Comparison of ENCODE assay signal across 18 cellular contexts in the genomic region with DNA sequence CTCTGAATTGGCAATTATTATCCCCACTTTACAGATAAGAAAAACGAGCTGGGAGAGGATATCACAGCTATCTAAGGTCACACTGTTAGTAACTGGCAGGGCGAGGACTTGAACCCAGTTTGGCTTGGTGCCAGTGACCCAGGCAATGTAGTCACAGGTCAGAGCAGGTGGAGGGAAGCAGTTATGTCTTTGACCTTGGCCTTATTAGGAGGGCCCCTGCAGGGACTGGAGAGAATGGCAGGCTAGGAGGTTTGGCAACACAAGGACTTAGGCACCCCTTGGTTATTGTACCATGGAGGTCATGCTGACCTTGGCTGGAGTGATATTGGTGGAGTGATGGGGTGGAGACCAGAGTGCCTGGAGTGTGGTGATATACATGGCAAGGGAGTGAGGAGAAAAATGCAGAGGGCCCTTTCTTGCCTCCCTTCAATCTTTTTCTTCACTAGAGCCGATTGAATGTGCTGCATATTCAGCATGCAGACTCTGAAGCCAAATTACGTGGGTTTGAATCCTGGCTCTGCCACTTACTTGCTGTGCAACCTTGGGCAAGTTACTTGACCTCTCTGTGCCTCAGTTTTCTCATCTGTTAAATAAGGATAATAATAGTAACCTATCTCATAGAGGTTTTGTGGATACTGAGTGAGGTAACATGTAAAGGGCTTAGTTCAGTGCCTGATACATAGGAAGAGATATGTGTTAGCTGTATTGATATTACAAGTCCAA.
DNase-seq lines count a peak whose midpoint lies in the region; FAIRE-seq and TF ChIP-seq lines count a peak whose summit lies in the region.
"Had no signal": no experiment of that assay in that cellular context is flagged by ENCODE, and none has a peak within 500 bp of the region (broad histone marks: within the 10 kb centered on the region; RNA-seq: fewer than 3 reads in every experiment).

No MANE protein-coding gene starts in this region.

- dilution Hi-C loops in keratinocyte (cut with MboI; ENCODE audit: extremely low pct_ligation_motif_present, low sequenced_read_pairs) = loop anchor here (25.0 kb wide), 1 partner anchor 419 kb away; the partner anchor contains the start of gene GRIK4

- H3K4me3 ChIP-seq in keratinocyte (ENCODE audit: control insufficient read depth in 2 of 3, extremely low read depth in 1 of 3, insufficient read depth in 2 of 3, low read depth in 1 of 3, low read length in 3 of 3) = no peak overlapping the region
- H3K4me3 ChIP-seq: hepatocyte, uterus had no signal

- H3K4me2 ChIP-seq in keratinocyte (ENCODE audit: control insufficient read depth, extremely low read depth, insufficient read depth, low read depth, low read length) = no peak overlapping the region
- H3K4me2 ChIP-seq: hepatocyte had no signal

- no peak for FAIRE-seq in keratinocyte (lab: Jason Lieb, UNC)

- no peaks in the 10 kb centered on the region for H3K4me1 ChIP-seq in keratinocyte (ENCODE audit: control insufficient read depth, extremely low read depth, insufficient read depth, low read length)
- H3K4me1 ChIP-seq: uterus had no signal

- no peak overlapping the region for H2AFZ ChIP-seq in keratinocyte (ENCODE audit: control insufficient read depth, low read length)
- H2AFZ ChIP-seq: hepatocyte had no signal

- H4K20me1 ChIP-seq in keratinocyte (ENCODE audit: control insufficient read depth, extremely low read depth, insufficient read depth, low read length) = no peaks in the 10 kb centered on the region

- no peaks in the 10 kb centered on the region for H3K79me2 ChIP-seq in keratinocyte (ENCODE audit: control insufficient read depth, insufficient read depth, low read length)
- H3K79me2 ChIP-seq: hepatocyte had no signal

- H3K36me3 ChIP-seq in keratinocyte (ENCODE audit: control insufficient read depth in 2 of 2, extremely low read depth in 1 of 2, insufficient read depth in 2 of 2, low read length in 2 of 2) = no peaks in the 10 kb centered on the region
- H3K36me3 ChIP-seq: uterus had no signal

- no peaks in the 10 kb centered on the region for H3K9me3 ChIP-seq in keratinocyte (ENCODE audit: control insufficient read depth, low read depth, low read length)
- H3K9me3 ChIP-seq: uterus had no signal

- peak; percentile 51 for DNase-seq in DMS53 (lab: John Stamatoyannopoulos, UW)
- DNase-seq in DMS53 treated with DMSO at 0.1 percent for 48 hours (lab: John Stamatoyannopoulos, UW; ENCODE audit: unreplicated experiment) = no peak
- no peak for DNase-seq in GM20000 (ENCODE audit: low spot score)
- DNase-seq in RPMI8226 = peak; percentile 23
- DNase-seq in keratinocyte (ENCODE audit: low read depth, low spot score) = no peak
- DNase-seq in GM19240 (ENCODE audit: insufficient read length, low spot score) = no peak
- DNase-seq in activated T-cell treated with anti-CD3 and anti-CD28 coated beads for 4 hours = no peak
- no peak for DNase-seq in GM19238 (ENCODE audit: insufficient read length, low spot score)
- DNase-seq: activated CD4-positive, alpha-beta T cell treated with anti-CD3 and anti-CD28 coated beads, Interleukin-2, amount 50 U/mL, for 1 hour; activated naive CD8-positive, alpha-beta T cell treated with anti-CD3 and anti-CD28 coated beads for 36 hours; C1 segment of cervical spinal cord; dermis blood vessel endothelial cell; HCEC 1CT; NCI-H1105; NCI-H446; retina; uterus had no signal

- no peaks in the 10 kb centered on the region for H3K27me3 ChIP-seq in keratinocyte (ENCODE audit: control insufficient read depth, extremely low read depth, insufficient read depth, low read length)
- H3K27me3 ChIP-seq: hepatocyte, uterus had no signal

- peak; percentile 3 for TF ChIP-seq CTCF in GM20000 (IDR thresholded peaks at IDR 0.05; ENCODE audit: extremely low read depth, missing control alignments)
- TF ChIP-seq CTCF in keratinocyte (optimal IDR thresholded peaks at IDR 0.05 in 1 of 3, IDR thresholded peaks at IDR 0.05 in 1 of 3, conservative IDR thresholded peaks at IDR 0.05 in 1 of 3; ENCODE audit: extremely low read depth in 1 of 3, insufficient read depth in 2 of 3, low read length in 3 of 3) = peak in 2 of 3 experiments; percentile 12 to 27

- H3K27ac ChIP-seq in keratinocyte (ENCODE audit: control insufficient read depth, insufficient read depth, low read length) = no peak overlapping the region
- H3K27ac ChIP-seq: hepatocyte, uterus had no signal

- no peak overlapping the region for H3K9ac ChIP-seq in keratinocyte (ENCODE audit: control insufficient read depth, extremely low read depth, insufficient read depth, low read length)

- H3K9me1 ChIP-seq in keratinocyte (ENCODE audit: control insufficient read depth, extremely low read depth, insufficient read depth, low read length) = no peaks in the 10 kb centered on the region

Comparison
In these comparisons a context has a peak if more than half of its experiments do, and no peak if none do; other contexts are left out.
1. DNase-seq: peak in DMS53 (single experiment) and RPMI8226 (single experiment); none in DMS53 treated with DMSO at 0.1 percent for 48 hours (single experiment), GM20000 (single experiment), keratinocyte (single experiment), GM19240 (single experiment), activated T-cell treated with anti-CD3 and anti-CD28 coated beads for 4 hours (single experiment) and GM19238 (single experiment).